ENCODE assay signal across 19 cellular contexts in genomic region chr3:156981005-156981404, GRCh38.
"Had no signal": no experiment of that assay in that cellular context is flagged by ENCODE, and none has a peak within 500 bp of the region (broad histone marks: within the 10 kb centered on the region; RNA-seq: fewer than 3 reads in every experiment).

No MANE protein-coding gene starts in this region.

- H3K27me3 ChIP-seq: colonic mucosa, esophagus squamous epithelium, gastrocnemius medialis, heart right ventricle, neutrophil, sigmoid colon had no signal

- H3K27ac ChIP-seq: colonic mucosa, esophagus squamous epithelium, gastrocnemius medialis, heart right ventricle, neutrophil, psoas muscle, sigmoid colon, skin epidermis had no signal

- H3K4me3 ChIP-seq: colonic mucosa, esophagus squamous epithelium, gastrocnemius medialis, heart right ventricle, mucosa of descending colon, psoas muscle, sigmoid colon, skin epidermis had no signal

- H3K36me3 Mint-ChIP-seq: naive thymus-derived CD8-positive, alpha-beta T cell had no signal

- FAIRE-seq: islet of Langerhans had no signal

- H3K36me3 ChIP-seq: colonic mucosa, esophagus squamous epithelium, gastrocnemius medialis, heart right ventricle, neutrophil, sigmoid colon had no signal

- H3K9me3 Mint-ChIP-seq: naive thymus-derived CD8-positive, alpha-beta T cell had no signal

- H3K27ac Mint-ChIP-seq: naive thymus-derived CD8-positive, alpha-beta T cell had no signal

- ATAC-seq: gastrocnemius medialis; heart right ventricle; left lobe of liver; mucosa of descending colon; naive thymus-derived CD8-positive, alpha-beta T cell; psoas muscle had no signal

- H3K9me3 ChIP-seq: colonic mucosa, esophagus squamous epithelium, gastrocnemius medialis, mucosa of descending colon, neutrophil, psoas muscle, sigmoid colon had no signal

- H3K4me3 Mint-ChIP-seq: naive thymus-derived CD8-positive, alpha-beta T cell had no signal

- H3K4me1 ChIP-seq: colonic mucosa, esophagus squamous epithelium, gastrocnemius medialis, heart right ventricle, psoas muscle, sigmoid colon had no signal

- DNase-seq: colonic mucosa; dermis blood vessel endothelial cell; esophagus squamous epithelium; gastrocnemius medialis; heart right ventricle; hypothalamus; kidney glomerular epithelial cell; mammary epithelial cell; mucosa of descending colon; naive thymus-derived CD8-positive, alpha-beta T cell; psoas muscle; sigmoid colon; stimulated activated CD4-positive, alpha-beta T cell treated with anti-CD3 and anti-CD28 coated beads, Interleukin-12 subunit alpha, Interleukin-12 subunit beta, amount 100 ng/mL, for 4 hours; stimulated activated naive CD4-positive, alpha-beta T cell; trophoblast cell had no signal
